Comparison of ENCODE assay signal across 17 cellular contexts in the genomic region with DNA sequence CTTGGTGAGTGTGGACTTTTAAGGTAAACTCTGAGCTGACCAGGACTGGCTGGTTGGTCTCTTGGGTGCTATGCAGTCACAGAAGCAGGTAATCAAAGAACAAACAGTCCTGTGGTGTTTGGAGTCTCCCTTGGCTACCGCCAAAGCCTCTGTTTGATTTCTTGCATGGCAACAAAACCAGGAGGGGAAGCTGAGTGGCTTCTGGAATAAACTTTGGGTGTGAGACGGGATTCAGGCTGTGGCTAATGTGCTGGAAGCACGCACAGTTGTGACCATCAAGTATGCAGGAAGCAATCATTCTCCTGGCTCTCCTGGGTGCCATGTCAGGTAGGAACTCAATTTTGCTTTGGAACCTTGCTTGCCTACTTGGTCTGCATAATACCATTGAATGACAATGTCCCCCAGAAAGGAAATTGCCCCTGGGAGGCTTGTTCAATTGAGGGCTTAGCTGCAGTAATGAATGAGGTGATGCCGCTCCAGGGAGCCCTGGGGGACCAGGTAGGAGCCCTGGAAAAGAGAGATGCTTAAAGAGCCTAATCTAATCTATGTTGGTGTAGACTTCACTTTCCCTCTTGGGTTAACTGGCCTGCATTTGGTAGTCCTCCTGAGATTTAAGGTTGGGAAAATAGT. TPM values are rescaled to one million over a fixed set of nuclear protein-coding genes. Genes with fewer than 3 reads are reported as not detected.
DNase-seq lines count a peak whose midpoint lies in the region; FAIRE-seq lines count a peak whose summit lies in the region.
"Had no signal": no experiment of that assay in that cellular context is flagged by ENCODE, and none has a peak within 500 bp of the region (broad histone marks: within the 10 kb centered on the region; RNA-seq: fewer than 3 reads in every experiment).

A gene with protein sequence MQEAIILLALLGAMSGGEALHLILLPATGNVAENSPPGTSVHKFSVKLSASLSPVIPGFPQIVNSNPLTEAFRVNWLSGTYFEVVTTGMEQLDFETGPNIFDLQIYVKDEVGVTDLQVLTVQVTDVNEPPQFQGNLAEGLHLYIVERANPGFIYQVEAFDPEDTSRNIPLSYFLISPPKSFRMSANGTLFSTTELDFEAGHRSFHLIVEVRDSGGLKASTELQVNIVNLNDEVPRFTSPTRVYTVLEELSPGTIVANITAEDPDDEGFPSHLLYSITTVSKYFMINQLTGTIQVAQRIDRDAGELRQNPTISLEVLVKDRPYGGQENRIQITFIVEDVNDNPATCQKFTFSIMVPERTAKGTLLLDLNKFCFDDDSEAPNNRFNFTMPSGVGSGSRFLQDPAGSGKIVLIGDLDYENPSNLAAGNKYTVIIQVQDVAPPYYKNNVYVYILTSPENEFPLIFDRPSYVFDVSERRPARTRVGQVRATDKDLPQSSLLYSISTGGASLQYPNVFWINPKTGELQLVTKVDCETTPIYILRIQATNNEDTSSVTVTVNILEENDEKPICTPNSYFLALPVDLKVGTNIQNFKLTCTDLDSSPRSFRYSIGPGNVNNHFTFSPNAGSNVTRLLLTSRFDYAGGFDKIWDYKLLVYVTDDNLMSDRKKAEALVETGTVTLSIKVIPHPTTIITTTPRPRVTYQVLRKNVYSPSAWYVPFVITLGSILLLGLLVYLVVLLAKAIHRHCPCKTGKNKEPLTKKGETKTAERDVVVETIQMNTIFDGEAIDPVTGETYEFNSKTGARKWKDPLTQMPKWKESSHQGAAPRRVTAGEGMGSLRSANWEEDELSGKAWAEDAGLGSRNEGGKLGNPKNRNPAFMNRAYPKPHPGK (plus strand): TSS at position 227 of the 630 bp plus-strand sequence. CDS start 55 bp downstream, at position 282.

- H3K4me1 ChIP-seq in NT2/D1 (ENCODE audit: insufficient read depth, insufficient read length): no peaks in the 10 kb centered on the region
- peaks cover 32% of the 10 kb centered on the region for H3K4me1 ChIP-seq in stomach smooth muscle (ENCODE audit: control insufficient read depth, insufficient read depth, low read length)
- H3K4me1 ChIP-seq: Caco-2, foreskin keratinocyte, tibial nerve had no signal

- peak; percentile 91 for FAIRE-seq in islet of Langerhans (lab: Jason Lieb, UNC)
- FAIRE-seq: keratinocyte had no signal

- H3K4me3 ChIP-seq in NT2/D1 (ENCODE audit: insufficient read length, low read depth) (no peak within 1 kb of the TSS), stomach smooth muscle (ENCODE audit: low read length in 2 of 2) (peak within 1 kb of the TSS; percentile 70 to 71)
- H3K4me3 ChIP-seq: tibial nerve had no signal

- no peak within 1 kb of the TSS for H3K9ac ChIP-seq in NT2/D1 (ENCODE audit: insufficient read length, low read depth)
- H3K9ac ChIP-seq in stomach smooth muscle (ENCODE audit: low read length in 2 of 2): peak within 1 kb of the TSS; percentile 67 to 78

- H3K27me3 ChIP-seq in NT2/D1 (ENCODE audit: insufficient read depth, insufficient read length): no peaks in the 10 kb centered on the region
- H3K27me3 ChIP-seq in stomach smooth muscle (ENCODE audit: control insufficient read depth in 1 of 2, insufficient read depth in 2 of 2, low read length in 2 of 2): no peaks in the 10 kb centered on the region
- H3K27me3 ChIP-seq: tibial nerve had no signal

- no peaks in the 10 kb centered on the region for H3K9me3 ChIP-seq in NT2/D1 (ENCODE audit: insufficient read depth, low read length)
- H3K9me3 ChIP-seq in stomach smooth muscle (ENCODE audit: control insufficient read depth in 2 of 2, low read length in 2 of 2): no peaks in the 10 kb centered on the region
- H3K9me3 ChIP-seq: Caco-2, tibial nerve had no signal

- in situ Hi-C loops in G401 (cut with HindIII; ENCODE audit: low sequenced_read_pairs): no loop called here

- H3K36me3 ChIP-seq in NT2/D1 (ENCODE audit: insufficient read depth, insufficient read length, low read length) (no peaks in the 10 kb centered on the region), stomach smooth muscle (ENCODE audit: control insufficient read depth in 2 of 2, insufficient read depth in 2 of 2, low read length in 2 of 2) (no peaks in the 10 kb centered on the region)
- H3K36me3 ChIP-seq: tibial nerve had no signal

- peak; percentile 66 for DNase-seq in NCI-H2029 (lab: John Stamatoyannopoulos, UW)
- no peak for DNase-seq in NCI-H2029 treated with DMSO at 0.1 percent for 48 hours (lab: John Stamatoyannopoulos, UW)
- DNase-seq in NT2/D1 (ENCODE audit: low read depth, low spot score): peak; percentile 63
- DNase-seq in G401 (ENCODE audit: low spot score): no peak
- no peak for DNase-seq in NCI-H2171 (lab: John Stamatoyannopoulos, UW)
- no peak for DNase-seq in RKO (ENCODE audit: low spot score)
- DNase-seq: activated CD4-positive, alpha-beta T cell treated with anti-CD3 and anti-CD28 coated beads for 1 hour; activated T-cell treated with anti-CD3 and anti-CD28 coated beads, Interleukin-2, amount 50 U/mL, for 24 hours; amygdala; foreskin keratinocyte; NCI-H2107; SW 1271 had no signal

- peak within 1 kb of the TSS; percentile 98 for H3K27ac ChIP-seq in stomach smooth muscle (ENCODE audit: low read length)
- H3K27ac ChIP-seq: foreskin keratinocyte, tibial nerve had no signal

RNA-seq across cellular contexts. Expression of the gene that starts here (rescaled TPM):
- total RNA-seq in G401 (2014; rRNA removed; shearing (Covaris generic)): 1.8 TPM in 1 of 2 replicates, not detected in the other

Comparison
In these comparisons a context has a peak if more than half of its experiments do, and no peak if none do; other contexts are left out.
1. DNase-seq: peak in NCI-H2029 (single experiment) and NT2/D1 (single experiment); none in NCI-H2029 treated with DMSO at 0.1 percent for 48 hours (single experiment), G401 (single experiment), NCI-H2171 (single experiment) and RKO (single experiment).